In genomic region chr3:123286308-123287023, GRCh38 we compare ENCODE assay signal across 10 cellular contexts.
A peak's percentile ranks its signal among the peaks of the same experiment; 100 is the strongest.
DNase-seq lines count a peak whose midpoint lies in the region; ATAC-seq and TF ChIP-seq lines count a peak whose summit lies in the region.
"Had no signal": no experiment of that assay in that cellular context is flagged by ENCODE, and none has a peak within 500 bp of the region (broad histone marks: within the 10 kb centered on the region; RNA-seq: fewer than 3 reads in every experiment).

No MANE protein-coding gene starts in this region.

- no peaks in the 10 kb centered on the region for H3K9me3 ChIP-seq in CD4-positive, CD25-positive, alpha-beta regulatory T cell (ENCODE audit: control insufficient read depth in 2 of 2, low read length in 2 of 2)
- H3K9me3 ChIP-seq in MM.1S (replicated peaks; ENCODE audit: insufficient read depth, low read length) (no peaks in the 10 kb centered on the region), psoas muscle (no peaks in the 10 kb centered on the region)
- H3K9me3 ChIP-seq: neutrophil had no signal

- H3K27me3 ChIP-seq in CD4-positive, CD25-positive, alpha-beta regulatory T cell (ENCODE audit: control insufficient read depth, insufficient read depth, low read length) = no peaks in the 10 kb centered on the region
- H3K27me3 ChIP-seq in MM.1S (replicated peaks; ENCODE audit: insufficient read depth, low read length) (0 out of 2 replicates have a peak, but pooled peaks cover 2% of the 10 kb centered on the region), psoas muscle (ENCODE audit: insufficient read depth in 3 of 3, low read length in 2 of 3) (no peaks in the 10 kb centered on the region)
- H3K27me3 ChIP-seq: neutrophil had no signal

- H3K4me1 Mint-ChIP-seq in CD4-positive, CD25-positive, alpha-beta regulatory T cell = peaks cover 0 to 4% (median 0%) of the 10 kb centered on the region in 4 donors
- H3K4me1 Mint-ChIP-seq in activated CD8-positive, alpha-beta T cell treated with anti-CD3 and anti-CD28 coated beads for 36 hours (ENCODE audit: low read depth) = no peaks in the 10 kb centered on the region

- TF ChIP-seq CTCF in MM.1S (IDR thresholded peaks at IDR 0.05; ENCODE audit: low read length) = peak; percentile 82
- TF ChIP-seq CTCF in activated CD8-positive, alpha-beta T cell treated with anti-CD3 and anti-CD28 coated beads for 36 hours (IDR thresholded peaks at IDR 0.05) = peak; percentile 55
- TF ChIP-seq CTCF in psoas muscle (IDR thresholded peaks at IDR 0.05) = peak; percentile 29

- H3F3A ChIP-seq in MM.1S (ENCODE audit: insufficient read depth, low read length) = no peaks in the 10 kb centered on the region

- no peak overlapping the region for H3K27ac ChIP-seq in CD4-positive, CD25-positive, alpha-beta regulatory T cell (ENCODE audit: insufficient read depth, low read length, poor library complexity, severe bottlenecking)
- no peak overlapping the region for H3K27ac ChIP-seq in MM.1S (ENCODE audit: low read length)
- no peak overlapping the region for H3K27ac ChIP-seq in psoas muscle
- H3K27ac ChIP-seq: neutrophil, SK-N-MC had no signal

- no peaks in the 10 kb centered on the region for H3K27me3 Mint-ChIP-seq in CD4-positive, CD25-positive, alpha-beta regulatory T cell
- no peaks in the 10 kb centered on the region for H3K27me3 Mint-ChIP-seq in activated CD8-positive, alpha-beta T cell treated with anti-CD3 and anti-CD28 coated beads for 36 hours

- H3K27ac Mint-ChIP-seq in CD4-positive, CD25-positive, alpha-beta regulatory T cell = no peak overlapping the region
- H3K27ac Mint-ChIP-seq in activated CD8-positive, alpha-beta T cell treated with anti-CD3 and anti-CD28 coated beads for 36 hours = no peak overlapping the region

- H3K36me3 Mint-ChIP-seq in CD4-positive, CD25-positive, alpha-beta regulatory T cell = peaks cover 5% of the 10 kb centered on the region
- H3K36me3 Mint-ChIP-seq in activated CD8-positive, alpha-beta T cell treated with anti-CD3 and anti-CD28 coated beads for 36 hours (ENCODE audit: low read depth) = no peaks in the 10 kb centered on the region

- H2AFZ ChIP-seq in MM.1S (ENCODE audit: low read length) = no peak overlapping the region

- no peaks in the 10 kb centered on the region for H3K4me1 ChIP-seq in CD4-positive, CD25-positive, alpha-beta regulatory T cell (ENCODE audit: control insufficient read depth, insufficient read depth, low read length, poor library complexity, severe bottlenecking)
- H3K4me1 ChIP-seq in MM.1S (ENCODE audit: low read length) = no peaks in the 10 kb centered on the region
- H3K4me1 ChIP-seq in psoas muscle = no peaks in the 10 kb centered on the region

- POLR2A ChIA-PET in activated CD8-positive, alpha-beta T cell treated with anti-CD3 and anti-CD28 coated beads for 36 hours (lab: Charles Lee) = interaction anchor here (1.0 kb wide), 1 partner anchor 9 kb away, joined by 3 read pairs; no protein-coding TSS in a partner anchor

- no peaks in the 10 kb centered on the region for H4K20me1 ChIP-seq in MM.1S (ENCODE audit: insufficient read depth, low read length)

- ATAC-seq in CD4-positive, CD25-positive, alpha-beta regulatory T cell (ENCODE audit: low read depth in 2 of 2) = peak in 1 of 2 donors; percentile 28
- ATAC-seq in GM18868 (IDR thresholded peaks at IDR 0.05; ENCODE audit: unreplicated experiment) = peak; percentile 73
- peak; percentile 86 for ATAC-seq in activated CD8-positive, alpha-beta T cell treated with anti-CD3 and anti-CD28 coated beads for 36 hours
- ATAC-seq in psoas muscle = peak in 1 of 4 donors; percentile 16
- ATAC-seq in GM18520 (IDR thresholded peaks at IDR 0.05; ENCODE audit: unreplicated experiment) = no peak
- no peak for ATAC-seq in HG03039 (IDR thresholded peaks at IDR 0.05; ENCODE audit: unreplicated experiment)

- H3K4me2 ChIP-seq in MM.1S (ENCODE audit: low read depth, low read length) = no peak overlapping the region

- intact Hi-C loops in activated CD8-positive, alpha-beta T cell treated with anti-CD3 and anti-CD28 coated beads for 36 hours (cut with micrococcal nuclease) = no loop called here
- intact Hi-C loops in psoas muscle (cut with DNase I) = no loop called here

- DNase-seq in CD4-positive, CD25-positive, alpha-beta regulatory T cell = peak in 2 of 3 donors; percentile 16 to 56
- DNase-seq in MM.1S (peak; percentile 53), germinal center (ENCODE audit: low spot score) (peak; percentile 74), psoas muscle (peak in 1 of 2 donors; percentile 44)
- DNase-seq in activated CD8-positive, alpha-beta T cell treated with anti-CD3 and anti-CD28 coated beads for 36 hours = peak; percentile 59

- no peak overlapping the region for H3K9ac ChIP-seq in MM.1S (ENCODE audit: low read length)

- no peak overlapping the region for H3K4me3 Mint-ChIP-seq in CD4-positive, CD25-positive, alpha-beta regulatory T cell
- H3K4me3 Mint-ChIP-seq in activated CD8-positive, alpha-beta T cell treated with anti-CD3 and anti-CD28 coated beads for 36 hours = no peak overlapping the region

- CTCF ChIA-PET in activated CD8-positive, alpha-beta T cell treated with anti-CD3 and anti-CD28 coated beads for 36 hours (lab: Charles Lee) = interaction anchor here (1.0 to 1.5 kb wide), 3 partner anchors 19 to 118 kb away, joined by 3 to 4 read pairs (median 3); no protein-coding TSS in a partner anchor

- 76 to 79% (median 79%) methylated on average over 15 to 16 of the region's 16 CpGs for WGBS in psoas muscle, 3 donors

- H3K36me3 ChIP-seq in CD4-positive, CD25-positive, alpha-beta regulatory T cell (ENCODE audit: control insufficient read depth, insufficient read depth, low read length) = no peaks in the 10 kb centered on the region
- H3K36me3 ChIP-seq in MM.1S (replicated peaks; ENCODE audit: insufficient read depth, low read length) = no peaks in the 10 kb centered on the region
- H3K36me3 ChIP-seq in psoas muscle (ENCODE audit: insufficient read depth in 1 of 2, low read depth in 1 of 2) = peaks cover 0 to 3% of the 10 kb centered on the region in 2 donors
- H3K36me3 ChIP-seq: neutrophil had no signal

- no peaks in the 10 kb centered on the region for H3K9me2 ChIP-seq in MM.1S (replicated peaks; ENCODE audit: insufficient read depth, low read length)

- H3K9me3 Mint-ChIP-seq in CD4-positive, CD25-positive, alpha-beta regulatory T cell = peaks cover 0 to 1% (median 0%) of the 10 kb centered on the region in 7 donors
- no peaks in the 10 kb centered on the region for H3K9me3 Mint-ChIP-seq in activated CD8-positive, alpha-beta T cell treated with anti-CD3 and anti-CD28 coated beads for 36 hours

- no peaks in the 10 kb centered on the region for H3K79me2 ChIP-seq in MM.1S (ENCODE audit: low read length)

- no peak overlapping the region for H3K4me3 ChIP-seq in CD4-positive, CD25-positive, alpha-beta regulatory T cell (ENCODE audit: low read depth, low read length)
- H3K4me3 ChIP-seq in MM.1S (ENCODE audit: low read length) (no peak overlapping the region), psoas muscle (no peak overlapping the region)
- H3K4me3 ChIP-seq: SK-N-MC had no signal

Comparison
In these comparisons a context has a peak if more than half of its experiments do, and no peak if none do; other contexts are left out.
1. ATAC-seq: peak in GM18868 (single experiment) and activated CD8-positive, alpha-beta T cell treated with anti-CD3 and anti-CD28 coated beads for 36 hours (single experiment); none in GM18520 (single experiment) and HG03039 (single experiment).
2. CTCF ChIP-seq: peak in every context shown above with its lines; median percentile 82 in MM.1S; 55 in activated CD8-positive, alpha-beta T cell treated with anti-CD3 and anti-CD28 coated beads for 36 hours; 29 in psoas muscle.